2 cellular contexts compared by ENCODE assay signal in the genomic region with DNA sequence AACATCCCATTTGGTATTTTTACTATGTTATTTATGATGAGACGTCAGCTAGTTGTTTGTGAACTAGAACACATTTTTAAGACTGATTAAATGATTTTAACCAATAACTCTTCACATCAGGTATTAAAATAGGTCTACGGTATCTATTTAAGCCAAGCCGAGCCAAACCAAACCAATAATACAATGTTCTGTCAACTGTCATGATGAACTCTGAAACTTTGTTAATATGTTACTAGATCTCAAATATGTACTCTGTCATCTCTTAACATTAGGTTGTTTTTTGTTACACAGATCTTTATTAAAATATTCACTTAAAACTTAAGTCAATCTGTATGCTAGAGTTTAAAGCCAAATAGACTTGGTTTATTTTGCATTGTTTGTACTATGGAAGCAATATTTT.
TF ChIP-seq lines count a peak whose summit lies in the region.

No MANE protein-coding gene starts in this region.

TF ChIP-seq in SK-N-SH, 30 proteins besides CTCF, POLR2A, EP300 and RAD21:
- TF ChIP-seq TEAD4 (IDR thresholded peaks at IDR 0.05; ENCODE audit: borderline replicate concordance, insufficient read depth) (no peak), NFIC (IDR thresholded peaks at IDR 0.05; ENCODE audit: borderline replicate concordance) (no peak), MEF2A (IDR thresholded peaks at IDR 0.05; ENCODE audit: borderline replicate concordance, low read depth) (no peak), YY1 (IDR thresholded peaks at IDR 0.05; ENCODE audit: low read depth) (no peak), SIN3A (IDR thresholded peaks at IDR 0.05; ENCODE audit: borderline replicate concordance, low read depth, low read length) (no peak), TAF1 (IDR thresholded peaks at IDR 0.05; ENCODE audit: borderline replicate concordance, low read depth, low read length) (no peak), ELF1 (IDR thresholded peaks at IDR 0.05) (no peak), EZH2phosphoT487 (IDR thresholded peaks at IDR 0.05; ENCODE audit: borderline replicate concordance, low read depth) (no peak)
- TF ChIP-seq, protein P1, sequence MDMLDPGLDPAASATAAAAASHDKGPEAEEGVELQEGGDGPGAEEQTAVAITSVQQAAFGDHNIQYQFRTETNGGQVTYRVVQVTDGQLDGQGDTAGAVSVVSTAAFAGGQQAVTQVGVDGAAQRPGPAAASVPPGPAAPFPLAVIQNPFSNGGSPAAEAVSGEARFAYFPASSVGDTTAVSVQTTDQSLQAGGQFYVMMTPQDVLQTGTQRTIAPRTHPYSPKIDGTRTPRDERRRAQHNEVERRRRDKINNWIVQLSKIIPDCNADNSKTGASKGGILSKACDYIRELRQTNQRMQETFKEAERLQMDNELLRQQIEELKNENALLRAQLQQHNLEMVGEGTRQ (IDR thresholded peaks at IDR 0.05; ENCODE audit: borderline replicate concordance, low read depth, low read length), result no peak
- TF ChIP-seq, protein P2, sequence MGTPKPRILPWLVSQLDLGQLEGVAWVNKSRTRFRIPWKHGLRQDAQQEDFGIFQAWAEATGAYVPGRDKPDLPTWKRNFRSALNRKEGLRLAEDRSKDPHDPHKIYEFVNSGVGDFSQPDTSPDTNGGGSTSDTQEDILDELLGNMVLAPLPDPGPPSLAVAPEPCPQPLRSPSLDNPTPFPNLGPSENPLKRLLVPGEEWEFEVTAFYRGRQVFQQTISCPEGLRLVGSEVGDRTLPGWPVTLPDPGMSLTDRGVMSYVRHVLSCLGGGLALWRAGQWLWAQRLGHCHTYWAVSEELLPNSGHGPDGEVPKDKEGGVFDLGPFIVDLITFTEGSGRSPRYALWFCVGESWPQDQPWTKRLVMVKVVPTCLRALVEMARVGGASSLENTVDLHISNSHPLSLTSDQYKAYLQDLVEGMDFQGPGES (IDR thresholded peaks at IDR 0.05; ENCODE audit: low read depth, low read length), result no peak
- TF ChIP-seq, protein P3, sequence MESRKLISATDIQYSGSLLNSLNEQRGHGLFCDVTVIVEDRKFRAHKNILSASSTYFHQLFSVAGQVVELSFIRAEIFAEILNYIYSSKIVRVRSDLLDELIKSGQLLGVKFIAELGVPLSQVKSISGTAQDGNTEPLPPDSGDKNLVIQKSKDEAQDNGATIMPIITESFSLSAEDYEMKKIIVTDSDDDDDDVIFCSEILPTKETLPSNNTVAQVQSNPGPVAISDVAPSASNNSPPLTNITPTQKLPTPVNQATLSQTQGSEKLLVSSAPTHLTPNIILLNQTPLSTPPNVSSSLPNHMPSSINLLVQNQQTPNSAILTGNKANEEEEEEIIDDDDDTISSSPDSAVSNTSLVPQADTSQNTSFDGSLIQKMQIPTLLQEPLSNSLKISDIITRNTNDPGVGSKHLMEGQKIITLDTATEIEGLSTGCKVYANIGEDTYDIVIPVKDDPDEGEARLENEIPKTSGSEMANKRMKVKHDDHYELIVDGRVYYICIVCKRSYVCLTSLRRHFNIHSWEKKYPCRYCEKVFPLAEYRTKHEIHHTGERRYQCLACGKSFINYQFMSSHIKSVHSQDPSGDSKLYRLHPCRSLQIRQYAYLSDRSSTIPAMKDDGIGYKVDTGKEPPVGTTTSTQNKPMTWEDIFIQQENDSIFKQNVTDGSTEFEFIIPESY (IDR thresholded peaks at IDR 0.05; ENCODE audit: borderline replicate concordance, low read depth), result no peak

TF ChIP-seq in SK-N-SH treated with all-trans-retinoic acid at 6 μM for 48 hours, 23 proteins besides CTCF, POLR2A, EP300 and RAD21:
- TF ChIP-seq ZFP30 (CRISPR knock-in tag; IDR thresholded peaks at IDR 0.05), result no peak
- TF ChIP-seq, protein P4, sequence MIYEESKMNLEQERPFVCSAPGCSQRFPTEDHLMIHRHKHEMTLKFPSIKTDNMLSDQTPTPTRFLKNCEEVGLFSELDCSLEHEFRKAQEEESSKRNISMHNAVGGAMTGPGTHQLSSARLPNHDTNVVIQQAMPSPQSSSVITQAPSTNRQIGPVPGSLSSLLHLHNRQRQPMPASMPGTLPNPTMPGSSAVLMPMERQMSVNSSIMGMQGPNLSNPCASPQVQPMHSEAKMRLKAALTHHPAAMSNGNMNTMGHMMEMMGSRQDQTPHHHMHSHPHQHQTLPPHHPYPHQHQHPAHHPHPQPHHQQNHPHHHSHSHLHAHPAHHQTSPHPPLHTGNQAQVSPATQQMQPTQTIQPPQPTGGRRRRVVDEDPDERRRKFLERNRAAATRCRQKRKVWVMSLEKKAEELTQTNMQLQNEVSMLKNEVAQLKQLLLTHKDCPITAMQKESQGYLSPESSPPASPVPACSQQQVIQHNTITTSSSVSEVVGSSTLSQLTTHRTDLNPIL (CRISPR knock-in tag; IDR thresholded peaks at IDR 0.05; ENCODE audit: low read depth), result no peak
- TF ChIP-seq ESRRG (CRISPR knock-in tag; IDR thresholded peaks at IDR 0.05), result no peak
- no peak for TF ChIP-seq CSDC2 (CRISPR knock-in tag; IDR thresholded peaks at IDR 0.05)
- no peak for TF ChIP-seq GLIS3 (CRISPR knock-in tag; IDR thresholded peaks at IDR 0.05)
- TF ChIP-seq ZNF565 (CRISPR knock-in tag; conservative IDR thresholded peaks at IDR 0.05; ENCODE audit: low read depth), result no peak
- TF ChIP-seq OSR1 (CRISPR knock-in tag; IDR thresholded peaks at IDR 0.05), result no peak
- TF ChIP-seq RARB (CRISPR knock-in tag; IDR thresholded peaks at IDR 0.05), result no peak
- no peak for TF ChIP-seq TOX (CRISPR knock-in tag; IDR thresholded peaks at IDR 0.05; ENCODE audit: borderline replicate concordance)
- TF ChIP-seq, protein P5, sequence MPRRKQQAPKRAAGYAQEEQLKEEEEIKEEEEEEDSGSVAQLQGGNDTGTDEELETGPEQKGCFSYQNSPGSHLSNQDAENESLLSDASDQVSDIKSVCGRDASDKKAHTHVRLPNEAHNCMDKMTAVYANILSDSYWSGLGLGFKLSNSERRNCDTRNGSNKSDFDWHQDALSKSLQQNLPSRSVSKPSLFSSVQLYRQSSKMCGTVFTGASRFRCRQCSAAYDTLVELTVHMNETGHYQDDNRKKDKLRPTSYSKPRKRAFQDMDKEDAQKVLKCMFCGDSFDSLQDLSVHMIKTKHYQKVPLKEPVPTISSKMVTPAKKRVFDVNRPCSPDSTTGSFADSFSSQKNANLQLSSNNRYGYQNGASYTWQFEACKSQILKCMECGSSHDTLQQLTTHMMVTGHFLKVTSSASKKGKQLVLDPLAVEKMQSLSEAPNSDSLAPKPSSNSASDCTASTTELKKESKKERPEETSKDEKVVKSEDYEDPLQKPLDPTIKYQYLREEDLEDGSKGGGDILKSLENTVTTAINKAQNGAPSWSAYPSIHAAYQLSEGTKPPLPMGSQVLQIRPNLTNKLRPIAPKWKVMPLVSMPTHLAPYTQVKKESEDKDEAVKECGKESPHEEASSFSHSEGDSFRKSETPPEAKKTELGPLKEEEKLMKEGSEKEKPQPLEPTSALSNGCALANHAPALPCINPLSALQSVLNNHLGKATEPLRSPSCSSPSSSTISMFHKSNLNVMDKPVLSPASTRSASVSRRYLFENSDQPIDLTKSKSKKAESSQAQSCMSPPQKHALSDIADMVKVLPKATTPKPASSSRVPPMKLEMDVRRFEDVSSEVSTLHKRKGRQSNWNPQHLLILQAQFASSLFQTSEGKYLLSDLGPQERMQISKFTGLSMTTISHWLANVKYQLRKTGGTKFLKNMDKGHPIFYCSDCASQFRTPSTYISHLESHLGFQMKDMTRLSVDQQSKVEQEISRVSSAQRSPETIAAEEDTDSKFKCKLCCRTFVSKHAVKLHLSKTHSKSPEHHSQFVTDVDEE (CRISPR knock-in tag; IDR thresholded peaks at IDR 0.05), result no peak
- no peak for TF ChIP-seq ISL1 (CRISPR knock-in tag; IDR thresholded peaks at IDR 0.05)
- no peak for TF ChIP-seq ZNF8 (CRISPR knock-in tag; IDR thresholded peaks at IDR 0.05)
- TF ChIP-seq, protein P6, sequence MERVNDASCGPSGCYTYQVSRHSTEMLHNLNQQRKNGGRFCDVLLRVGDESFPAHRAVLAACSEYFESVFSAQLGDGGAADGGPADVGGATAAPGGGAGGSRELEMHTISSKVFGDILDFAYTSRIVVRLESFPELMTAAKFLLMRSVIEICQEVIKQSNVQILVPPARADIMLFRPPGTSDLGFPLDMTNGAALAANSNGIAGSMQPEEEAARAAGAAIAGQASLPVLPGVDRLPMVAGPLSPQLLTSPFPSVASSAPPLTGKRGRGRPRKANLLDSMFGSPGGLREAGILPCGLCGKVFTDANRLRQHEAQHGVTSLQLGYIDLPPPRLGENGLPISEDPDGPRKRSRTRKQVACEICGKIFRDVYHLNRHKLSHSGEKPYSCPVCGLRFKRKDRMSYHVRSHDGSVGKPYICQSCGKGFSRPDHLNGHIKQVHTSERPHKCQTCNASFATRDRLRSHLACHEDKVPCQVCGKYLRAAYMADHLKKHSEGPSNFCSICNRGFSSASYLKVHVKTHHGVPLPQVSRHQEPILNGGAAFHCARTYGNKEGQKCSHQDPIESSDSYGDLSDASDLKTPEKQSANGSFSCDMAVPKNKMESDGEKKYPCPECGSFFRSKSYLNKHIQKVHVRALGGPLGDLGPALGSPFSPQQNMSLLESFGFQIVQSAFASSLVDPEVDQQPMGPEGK (CRISPR knock-in tag; IDR thresholded peaks at IDR 0.05; ENCODE audit: borderline replicate concordance), result no peak
- TF ChIP-seq ZFP3 (CRISPR knock-in tag; IDR thresholded peaks at IDR 0.05), result no peak
TF ChIP-seq in SK-N-SH treated with all-trans-retinoic acid at 6 μM for 48 hours: peak in this region for 0.
